19 cellular contexts compared by ENCODE assay signal in the genomic region with DNA sequence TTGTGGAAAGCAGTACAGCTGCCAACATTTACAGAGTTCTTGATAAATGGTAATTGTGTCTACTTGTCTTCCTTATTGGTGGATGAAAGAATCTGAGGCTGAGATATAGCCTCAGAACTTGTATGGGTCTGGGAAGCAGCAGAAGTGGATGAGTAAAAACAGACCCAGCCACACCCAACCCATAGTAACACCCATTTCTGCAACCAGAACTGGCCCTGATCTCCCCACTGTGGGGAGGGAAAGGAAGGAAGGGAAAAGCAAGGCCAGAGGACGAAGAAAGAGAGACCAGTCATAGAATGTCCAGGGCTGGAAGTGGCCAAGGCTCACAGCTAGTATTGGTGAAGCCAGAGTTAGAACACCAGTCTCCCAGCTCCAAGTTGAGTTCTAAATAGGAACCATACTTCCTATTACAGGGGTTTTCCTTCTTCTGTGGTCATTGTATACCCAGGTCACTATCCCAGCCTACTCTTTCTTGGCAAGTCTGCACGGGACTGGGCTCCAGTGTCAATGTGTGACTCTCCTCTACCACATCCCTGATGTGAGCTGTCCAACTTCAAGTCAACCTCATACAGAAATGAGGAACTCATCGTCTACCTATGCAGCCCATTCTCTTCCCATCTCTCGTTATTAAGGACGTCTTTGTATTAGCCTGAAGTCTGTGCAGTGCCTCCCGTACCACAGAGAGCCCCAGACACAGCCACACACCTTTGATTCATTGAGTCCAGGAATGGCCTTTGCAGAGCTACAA. TPM values are rescaled to one million over a fixed set of nuclear protein-coding genes. Genes with fewer than 3 reads are reported as not detected.
DNase-seq lines count a peak whose midpoint lies in the region; ATAC-seq, FAIRE-seq and TF ChIP-seq lines count a peak whose summit lies in the region.
"Had no signal": no experiment of that assay in that cellular context is flagged by ENCODE, and none has a peak within 500 bp of the region (broad histone marks: within the 10 kb centered on the region; RNA-seq: fewer than 3 reads in every experiment).

No MANE protein-coding gene starts in this region.

- no peak for TF ChIP-seq EP300 in GM12878 (IDR thresholded peaks at IDR 0.05; ENCODE audit: borderline replicate concordance in 1 of 2, control insufficient read depth in 1 of 2, low read depth in 2 of 2, low read length in 2 of 2)

- POLR2A ChIA-PET in T-cell (lab: Charles Lee) (interaction anchor here in 1 of 2 donors (0.6 to 1.4 kb wide), 5 partner anchors 11 to 74 kb away, joined by 3 to 5 read pairs (median 4); a partner anchor contains a TSS), GM12878 (lab: Charles Lee) (interaction anchor here (1.0 to 4.7 kb wide), 12 partner anchors 10 to 78 kb away, joined by 3 to 20 read pairs (median 4); a partner anchor contains a TSS)

- no peaks in the 10 kb centered on the region for H3K27me3 Mint-ChIP-seq in activated naive CD4-positive, alpha-beta T cell treated with anti-CD3 and anti-CD28 coated beads for 36 hours (ENCODE audit: low read depth)
- no peaks in the 10 kb centered on the region for H3K27me3 Mint-ChIP-seq in T-cell

- no peak for DNase-seq in activated naive CD4-positive, alpha-beta T cell treated with anti-CD3 and anti-CD28 coated beads for 36 hours
- no peak for DNase-seq in activated naive CD4-positive, alpha-beta T cell treated with Interleukin-2 at 50 U/mL for 16 hours
- DNase-seq in T-cell: no peak
- no peak for DNase-seq in GM12878 (ENCODE audit: low read depth, low spot score)
- DNase-seq in dorsolateral prefrontal cortex: no peak
- DNase-seq in brain microvascular endothelial cell: no peak
- no peak for DNase-seq in NOMO-1 treated with DMSO at 0.1 percent for 48 hours (lab: John Stamatoyannopoulos, UW; ENCODE audit: unreplicated experiment)
- DNase-seq: adrenal gland, midbrain, NCI-H2029, NCI-H446 treated with DMSO at 0.1 percent for 48 hours, Right ventricle myocardium superior had no signal

- SMC1A ChIA-PET in GM12878 (lab: Charles Lee; ENCODE audit: uncharacterized antibody, unreplicated experiment): interaction anchor here (0.6 to 5.0 kb wide), 22 partner anchors 9 to 295 kb away, joined by 3 to 45 read pairs (median 5); a partner anchor contains a TSS

- H3K9me3 Mint-ChIP-seq in activated naive CD4-positive, alpha-beta T cell treated with anti-CD3 and anti-CD28 coated beads for 36 hours: no peaks in the 10 kb centered on the region
- no peaks in the 10 kb centered on the region for H3K9me3 Mint-ChIP-seq in T-cell

- H3K4me2 ChIP-seq in GM12878 (ENCODE audit: control insufficient read depth, insufficient read depth): no peak overlapping the region

- H3K4me1 Mint-ChIP-seq in activated naive CD4-positive, alpha-beta T cell treated with anti-CD3 and anti-CD28 coated beads for 36 hours (ENCODE audit: low read depth): peaks cover 98% of the 10 kb centered on the region
- peaks cover 95 to 99% (median 96%) of the 10 kb centered on the region in 3 donors for H3K4me1 Mint-ChIP-seq in T-cell

- H3K4me1 ChIP-seq in GM12878 (ENCODE audit: control insufficient read depth, insufficient read depth, low read length): peaks cover 60% of the 10 kb centered on the region
- peaks cover 31% of the 10 kb centered on the region for H3K4me1 ChIP-seq in thymus (ENCODE audit: control insufficient read depth, insufficient read depth, low read length)
- H3K4me1 ChIP-seq: adrenal gland, HAP-1, tibial nerve had no signal

- H3K36me3 ChIP-seq in GM12878 (ENCODE audit: control insufficient read depth in 2 of 2, insufficient read depth in 2 of 2, low read length in 1 of 2) (no peaks in the 10 kb centered on the region), thymus (ENCODE audit: control insufficient read depth, insufficient read depth) (peaks cover 90% of the 10 kb centered on the region), brain microvascular endothelial cell (replicated peaks) (no peaks in the 10 kb centered on the region)
- H3K36me3 ChIP-seq: adrenal gland, HAP-1, tibial nerve had no signal

- in situ Hi-C loops in GM12878 (cut with MboI) (no loop called here), brain microvascular endothelial cell (cut with HindIII; ENCODE audit: low pct_ligation_motif_present, low sequenced_read_pairs) (no loop called here)

- 33% methylated on average over 6 of the region's 6 CpGs for WGBS in GM12878 (ENCODE audit: insufficient coverage, insufficient replicate concordance, low lambda C conversion rate, missing lambda C conversion rate)
- whole genome bisulfite sequencing in thymus: 92% methylated on average over 6 of the region's 6 CpGs

- no peaks in the 10 kb centered on the region for H4K20me1 ChIP-seq in GM12878 (ENCODE audit: control insufficient read depth, insufficient read depth)

- RAD21 ChIA-PET in GM12878 (lab: Charles Lee; ENCODE audit: unreplicated experiment): interaction anchor here (0.8 to 4.9 kb wide), 15 partner anchors 9 to 73 kb away, joined by 3 to 52 read pairs (median 5); no protein-coding TSS in a partner anchor

- no peak for TF ChIP-seq RAD21 in GM12878 (IDR thresholded peaks at IDR 0.05; ENCODE audit: insufficient read depth, low read depth, low read length)

- no peak for ATAC-seq in T-cell (replicated peaks in 1 of 4)
- ATAC-seq in GM12878: peak; percentile 4

- H3K27me3 ChIP-seq in GM12878 (replicated peaks in 1 of 2; ENCODE audit: control insufficient read depth in 2 of 2, insufficient read depth in 2 of 2, low read length in 1 of 2) (no peaks in the 10 kb centered on the region), thymus (ENCODE audit: control insufficient read depth, insufficient read depth) (no peaks in the 10 kb centered on the region), dorsolateral prefrontal cortex (peaks cover 0 to 3% (median 0%) of the 10 kb centered on the region in 45 donors), brain microvascular endothelial cell (replicated peaks) (no peaks in the 10 kb centered on the region)
- H3K27me3 ChIP-seq: adrenal gland, tibial nerve had no signal

- H3K27ac Mint-ChIP-seq in activated naive CD4-positive, alpha-beta T cell treated with anti-CD3 and anti-CD28 coated beads for 36 hours: peak overlapping the region; percentile 97
- H3K27ac Mint-ChIP-seq in T-cell: peak overlapping the region; percentile 94 to 97

- peaks cover 92% of the 10 kb centered on the region for H3K36me3 Mint-ChIP-seq in activated naive CD4-positive, alpha-beta T cell treated with anti-CD3 and anti-CD28 coated beads for 36 hours (ENCODE audit: low read depth)
- H3K36me3 Mint-ChIP-seq in T-cell: peaks cover 86% of the 10 kb centered on the region

- TF ChIP-seq POLR2A in GM12878 (IDR thresholded peaks at IDR 0.05; ENCODE audit: low read depth, low read length): no peak

- TF ChIP-seq CTCF in GM12878 (IDR thresholded peaks at IDR 0.05 in 2 of 3, conservative IDR thresholded peaks at IDR 0.05 in 1 of 3; ENCODE audit: control insufficient read depth in 2 of 3, extremely low read depth in 1 of 3, insufficient read depth in 1 of 3, low read depth in 3 of 3, low read length in 3 of 3): no peak
- TF ChIP-seq CTCF in dorsolateral prefrontal cortex (IDR thresholded peaks at IDR 0.05 in 54 of 56, conservative IDR thresholded peaks at IDR 0.05 in 2 of 56; ENCODE audit: low read depth in 1 of 56, partially characterized antibody in 56 of 56): no peak
- no peak for TF ChIP-seq CTCF in brain microvascular endothelial cell (IDR thresholded peaks at IDR 0.05; ENCODE audit: low read depth, low read length, missing control alignments)

- CTCF ChIA-PET in activated naive CD4-positive, alpha-beta T cell treated with anti-CD3 and anti-CD28 coated beads for 36 hours (lab: Charles Lee): interaction anchor here (0.8 to 2.2 kb wide), 7 partner anchors 9 to 68 kb away, joined by 3 to 10 read pairs (median 4); no protein-coding TSS in a partner anchor
- CTCF ChIA-PET in T-cell (lab: Charles Lee): interaction anchor here in 1 of 2 donors (0.6 to 2.8 kb wide), 3 partner anchors 13 to 507 kb away, joined by 3 to 8 read pairs (median 3); no protein-coding TSS in a partner anchor
- CTCF ChIA-PET in GM12878 (lab: Yijun Ruan, JAX): interaction anchor here (0.6 to 6.3 kb wide), 16 partner anchors 9 to 96 kb away, joined by 3 to 53 read pairs (median 6); a partner anchor contains a TSS

- H3K9ac ChIP-seq in GM12878 (ENCODE audit: control insufficient read depth, insufficient read depth, low read length): no peak overlapping the region

- H3K27ac ChIP-seq in GM12878 (ENCODE audit: control insufficient read depth, insufficient read depth): no peak overlapping the region
- H3K27ac ChIP-seq in thymus (ENCODE audit: low read depth): peak overlapping the region; percentile 12
- no peak overlapping the region for H3K27ac ChIP-seq in dorsolateral prefrontal cortex
- no peak overlapping the region for H3K27ac ChIP-seq in brain microvascular endothelial cell
- H3K27ac ChIP-seq: adrenal gland, tibial nerve had no signal

- H3K4me3 Mint-ChIP-seq in activated naive CD4-positive, alpha-beta T cell treated with anti-CD3 and anti-CD28 coated beads for 36 hours: peak overlapping the region; percentile 68
- H3K4me3 Mint-ChIP-seq in T-cell: peak overlapping the region; percentile 60 to 72 (median 64)

- intact Hi-C loops in activated naive CD4-positive, alpha-beta T cell treated with anti-CD3 and anti-CD28 coated beads for 36 hours (cut with micrococcal nuclease): loop anchor here (1.0 to 10.0 kb wide), 5 partner anchors 44 to 1988 kb away; a partner anchor contains a TSS
- intact Hi-C loops in GM12878 (cut with micrococcal nuclease; ENCODE audit: unreplicated experiment): loop anchor here (2.0 kb wide), 1 partner anchor 68 kb away; no protein-coding TSS in a partner anchor
- intact Hi-C loops in dorsolateral prefrontal cortex (cut with DNase I): no loop called here

- FAIRE-seq in GM12878 (lab: Jason Lieb, UNC): no peak

- no peaks in the 10 kb centered on the region; the same call in 2 of the 3 replicates for H3K9me3 ChIP-seq in GM12878 (replicated peaks; ENCODE audit: control insufficient read depth, insufficient read depth, low read length)
- no peaks in the 10 kb centered on the region for H3K9me3 ChIP-seq in thymus (ENCODE audit: control insufficient read depth)
- H3K9me3 ChIP-seq: adrenal gland, HAP-1, tibial nerve had no signal

- H3K79me2 ChIP-seq in GM12878 (ENCODE audit: control insufficient read depth, insufficient read depth, low read length): no peaks in the 10 kb centered on the region

- 0 out of 2 replicates have a peak overlapping the region, but pooled peaks have one; percentile 15 for H2AFZ ChIP-seq in GM12878 (ENCODE audit: control insufficient read depth, low read depth, low read length)

- BruUV-seq in GM12878 (replicated peaks; lab: Mats Ljungman, UMichigan): no TSS peak

- H3K4me3 ChIP-seq in GM12878: no peak overlapping the region
- H3K4me3 ChIP-seq in thymus (ENCODE audit: low read length): no peak overlapping the region
- H3K4me3 ChIP-seq in dorsolateral prefrontal cortex: no peak overlapping the region
- no peak overlapping the region for H3K4me3 ChIP-seq in brain microvascular endothelial cell (ENCODE audit: low read depth, low read length)
- H3K4me3 ChIP-seq: adrenal gland, HAP-1, tibial nerve had no signal

RNA-seq across cellular contexts. Expression of a gene that starts 35.9 kb away (rescaled TPM):
- total RNA-seq in activated naive CD4-positive, alpha-beta T cell treated with anti-CD3 and anti-CD28 coated beads for 36 hours: 100 to 1,000 TPM; 340 TPM
- total RNA-seq in T-cell: 100 to 1,000 TPM; 286 to 466 (median 338) TPM
- total RNA-seq in GM12878 (2013; cell fraction: nucleolus; rRNA removed): 0.73 and 0.78 TPM in 2 replicates
- total RNA-seq in GM12878 (2014; rRNA removed): 1.1 and 2.4 TPM in 2 replicates
- total RNA-seq in GM12878 (2014; rRNA removed; fragmentation: Illumina TruSeq; extraction: Trizol): 1.7 and 2.3 TPM in 2 replicates
- total RNA-seq in GM12878 (2021): 0.80 and 1.4 TPM in 2 replicates
- 0.08 TPM for polyA plus RNA-seq in GM12878 (2011; ENCODE audit: low read depth)
- polyA plus RNA-seq in GM12878 (2011; rRNA removed): 0.05 and 0.17 TPM in 2 replicates
- polyA plus RNA-seq in GM12878 (2011; cell fraction: cytosol; rRNA removed): 0.07 TPM in 2 replicates
- 0.12 and 0.13 TPM in 2 replicates for polyA plus RNA-seq in GM12878 (2011; cell fraction: nucleus; rRNA removed)
- polyA plus RNA-seq in GM12878 (2012): 0.19 and 0.52 TPM in 2 replicates
- polyA plus RNA-seq in GM12878 (2014; fragmentation: Illumina TruSeq; extraction: Trizol): 1.4 and 1.5 TPM in 2 replicates
- under 1 TPM; 0.60 to 0.66 TPM for polyA plus RNA-seq in GM12878 (2014; fragmentation: Nextera tagmentation; extraction: Ambion mirVana)
- polyA plus RNA-seq in GM12878 (2014; rRNA removed): 0.57 and 0.91 TPM in 2 replicates
- polyA plus RNA-seq in GM12878 (2016; fragmentation: Nextera tagmentation; extraction: Ambion mirVana): under 1 TPM; 0.17 to 0.73 TPM
- polyA minus RNA-seq in GM12878 (2011; rRNA and poly(A)+ RNA removed): 0.22 and 0.31 TPM in 2 replicates
- not detected in 2 replicates for polyA minus RNA-seq in GM12878 (2011; cell fraction: cytosol; rRNA and poly(A)+ RNA removed)
- polyA minus RNA-seq in GM12878 (2011; cell fraction: nucleus; rRNA and poly(A)+ RNA removed): 0.12 and 0.48 TPM in 2 replicates
- 92.8 TPM for polyA plus RNA-seq in thymus
- 1 to 10 TPM in 16 of 120 experiments, under 1 TPM in 66, not detected in 38; 0.10 to 2.9 (median 0.57) TPM for total RNA-seq in dorsolateral prefrontal cortex
- total RNA-seq: Daoy, dermis microvascular lymphatic vessel endothelial cell had no signal

RNA-seq across cellular contexts. Expression of a gene that starts 49.4 kb away (rescaled TPM):
- total RNA-seq in activated naive CD4-positive, alpha-beta T cell treated with anti-CD3 and anti-CD28 coated beads for 36 hours: 100 to 1,000 TPM; 490 to 492 TPM
- total RNA-seq in T-cell: 100 to 1,000 TPM; 362 to 497 (median 398) TPM
- 398 and 408 TPM in 2 replicates for total RNA-seq in GM12878 (2013; cell fraction: nucleolus; rRNA removed)
- 105 TPM in 2 replicates for total RNA-seq in GM12878 (2014; rRNA removed)
- 71.3 and 72.6 TPM in 2 replicates for total RNA-seq in GM12878 (2014; rRNA removed; fragmentation: Illumina TruSeq; extraction: Trizol)
- total RNA-seq in GM12878 (2021): 157 and 173 TPM in 2 replicates
- polyA plus RNA-seq in GM12878 (2011; ENCODE audit: low read depth): 56.4 TPM
- 34.7 and 54.2 TPM in 2 replicates for polyA plus RNA-seq in GM12878 (2011; rRNA removed)
- polyA plus RNA-seq in GM12878 (2011; cell fraction: cytosol; rRNA removed): 110 and 124 TPM in 2 replicates
- 182 and 216 TPM in 2 replicates for polyA plus RNA-seq in GM12878 (2011; cell fraction: nucleus; rRNA removed)
- polyA plus RNA-seq in GM12878 (2012): 102 and 110 TPM in 2 replicates
- polyA plus RNA-seq in GM12878 (2014; fragmentation: Illumina TruSeq; extraction: Trizol): 71.6 and 87.8 TPM in 2 replicates
- polyA plus RNA-seq in GM12878 (2014; fragmentation: Nextera tagmentation; extraction: Ambion mirVana): 10 to 100 TPM; 43.4 to 68.6 TPM
- 104 and 111 TPM in 2 replicates for polyA plus RNA-seq in GM12878 (2014; rRNA removed)
- 100 to 1,000 TPM; 136 to 138 TPM for polyA plus RNA-seq in GM12878 (2016; fragmentation: Nextera tagmentation; extraction: Ambion mirVana)
- 182 and 217 TPM in 2 replicates for polyA minus RNA-seq in GM12878 (2011; rRNA and poly(A)+ RNA removed)
- polyA minus RNA-seq in GM12878 (2011; cell fraction: cytosol; rRNA and poly(A)+ RNA removed): 46.2 and 64.1 TPM in 2 replicates
- polyA minus RNA-seq in GM12878 (2011; cell fraction: nucleus; rRNA and poly(A)+ RNA removed): 139 and 234 TPM in 2 replicates
- polyA plus RNA-seq in thymus: 102 TPM
- total RNA-seq in dorsolateral prefrontal cortex: 100 to 1,000 TPM; 150 to 487 (median 373) TPM

RNA-seq across cellular contexts. Expression of a gene that starts 50.5 kb away (rescaled TPM):
- total RNA-seq in activated naive CD4-positive, alpha-beta T cell treated with anti-CD3 and anti-CD28 coated beads for 36 hours: 1 to 10 TPM; 3.6 to 3.8 TPM
- total RNA-seq in T-cell (not detected), GM12878 (2014; rRNA removed) (not detected in 2 replicates), GM12878 (2014; rRNA removed; fragmentation: Illumina TruSeq; extraction: Trizol) (not detected in 2 replicates), GM12878 (2021) (not detected in 2 replicates), dorsolateral prefrontal cortex (not detected)
- total RNA-seq in GM12878 (2013; cell fraction: nucleolus; rRNA removed): not detected in 2 replicates
- not detected for polyA plus RNA-seq in GM12878 (2011; ENCODE audit: low read depth)
- polyA plus RNA-seq in GM12878 (2011; rRNA removed) (not detected in 2 replicates), GM12878 (2014; fragmentation: Illumina TruSeq; extraction: Trizol) (not detected in 2 replicates), GM12878 (2014; fragmentation: Nextera tagmentation; extraction: Ambion mirVana) (not detected), GM12878 (2014; rRNA removed) (not detected in 2 replicates), GM12878 (2016; fragmentation: Nextera tagmentation; extraction: Ambion mirVana) (under 1 TPM in 1 of 2 experiments, not detected in 1; 0.15 TPM), thymus (not detected)
- not detected in 2 replicates for polyA plus RNA-seq in GM12878 (2011; cell fraction: cytosol; rRNA removed)
- not detected in 2 replicates for polyA plus RNA-seq in GM12878 (2011; cell fraction: nucleus; rRNA removed)
- not detected in 2 replicates for polyA plus RNA-seq in GM12878 (2012)
- not detected in 2 replicates for polyA minus RNA-seq in GM12878 (2011; rRNA and poly(A)+ RNA removed)
- polyA minus RNA-seq in GM12878 (2011; cell fraction: cytosol; rRNA and poly(A)+ RNA removed): not detected in 2 replicates
- not detected in 2 replicates for polyA minus RNA-seq in GM12878 (2011; cell fraction: nucleus; rRNA and poly(A)+ RNA removed)
- total RNA-seq: adrenal gland; Daoy; dermis microvascular lymphatic vessel endothelial cell; Right ventricle myocardium superior; T-helper 1 cell treated with Interleukin-12 subunit alpha and Interleukin-12 subunit beta and Interleukin-4 antibody, amounts not matched to agents 30 ng/mL and 1 ng/mL, for 36 hours; tibial nerve had no signal
- polyA plus RNA-seq: adrenal gland, esophagus had no signal

Comparison
In these comparisons a context has a peak if more than half of its experiments do, and no peak if none do; other contexts are left out.
1. RNA of a gene that starts 35.9 kb away (total RNA-seq): 340 TPM in activated naive CD4-positive, alpha-beta T cell treated with anti-CD3 and anti-CD28 coated beads for 36 hours and 286 to 466 TPM in T-cell; 0.73 to 2.4 TPM in GM12878 and 0.10 to 2.9 TPM in dorsolateral prefrontal cortex; every median in the first group is over 10 times any median in the second.
2. RNA of a gene that starts 50.5 kb away (total RNA-seq): 3.6 to 3.8 TPM in activated naive CD4-positive, alpha-beta T cell treated with anti-CD3 and anti-CD28 coated beads for 36 hours; not detected in T-cell, not detected in GM12878 and not detected in dorsolateral prefrontal cortex; every median in the first group is over 4 times any median in the second.
3. intact Hi-C loops: an anchor here in activated naive CD4-positive, alpha-beta T cell treated with anti-CD3 and anti-CD28 coated beads for 36 hours (1.0 to 10.0 kb wide) and GM12878 (2.0 kb wide); none called in dorsolateral prefrontal cortex.